9 cellular contexts compared by ENCODE assay signal in genomic region chr1:7549693-7550161, GRCh38.
DNase-seq lines count a peak whose midpoint lies in the region; TF ChIP-seq lines count a peak whose summit lies in the region.
"Had no signal": no experiment of that assay in that cellular context is flagged by ENCODE, and none has a peak within 500 bp of the region (broad histone marks: within the 10 kb centered on the region; RNA-seq: fewer than 3 reads in every experiment).

No MANE protein-coding gene starts in this region.

- peaks cover 9% of the 10 kb centered on the region for H3K4me1 Mint-ChIP-seq in activated naive CD4-positive, alpha-beta T cell treated with anti-CD3 and anti-CD28 coated beads, Interleukin-2, amount 50 U/mL, for 24 hours

- H3K4me1 ChIP-seq in ACC112 (ENCODE audit: control insufficient read depth, insufficient read depth, low read length, unreplicated experiment), result peaks cover 16% of the 10 kb centered on the region
- H3K4me1 ChIP-seq in HEK293 (ENCODE audit: control insufficient read depth, insufficient read depth, low read length), result peaks cover 4% of the 10 kb centered on the region; the same call in 1 of the 2 replicates

- H2AFZ ChIP-seq in ACC112 (ENCODE audit: low read length, unreplicated experiment), result peak overlapping the region; percentile 41

- H3K27ac ChIP-seq in ACC112 (ENCODE audit: low read depth, low read length), result peak overlapping the region; percentile 88
- peak overlapping the region; percentile 8; the same call in 1 of the 2 replicates for H3K27ac ChIP-seq in HEK293 (ENCODE audit: extremely low read depth, low read depth, low read length)

- H3K36me3 Mint-ChIP-seq in activated naive CD4-positive, alpha-beta T cell treated with anti-CD3 and anti-CD28 coated beads, Interleukin-2, amount 50 U/mL, for 24 hours, result no peaks in the 10 kb centered on the region

- no peaks in the 10 kb centered on the region for H3K79me2 ChIP-seq in ACC112 (ENCODE audit: control insufficient read depth, insufficient read depth, low read length, unreplicated experiment)

- H3K36me3 ChIP-seq in ACC112 (ENCODE audit: insufficient read depth, low read length), result no peaks in the 10 kb centered on the region
- no peaks in the 10 kb centered on the region for H3K36me3 ChIP-seq in HEK293 (ENCODE audit: control insufficient read depth in 2 of 2, insufficient read depth in 1 of 2, low read length in 2 of 2)

- H3K4me3 Mint-ChIP-seq in activated naive CD4-positive, alpha-beta T cell treated with anti-CD3 and anti-CD28 coated beads, Interleukin-2, amount 50 U/mL, for 24 hours, result no peak overlapping the region

- H3K9me3 ChIP-seq in HEK293 (ENCODE audit: control insufficient read depth, insufficient read depth, low read depth, low read length), result no peaks in the 10 kb centered on the region

- no peak for TF ChIP-seq CTCF in HEK293 (tag by site-specific recombination; IDR thresholded peaks at IDR 0.05)

- peak; percentile 82 for DNase-seq in myocyte (ENCODE audit: low read depth)
- DNase-seq in NCI-H2081 (lab: John Stamatoyannopoulos, UW), result no peak
- no peak for DNase-seq in NOMO-1 treated with DMSO at 0.1 percent for 48 hours (lab: John Stamatoyannopoulos, UW; ENCODE audit: unreplicated experiment)
- DNase-seq in NK-92 treated with Interleukin-12 subunit alpha and Interleukin-12 subunit beta, amount 100 ng/mL, for 24 hours (lab: John Stamatoyannopoulos, UW), result no peak
- DNase-seq in GM03348 (ENCODE audit: low spot score), result no peak
- DNase-seq: NCI-H446 treated with DMSO at 0.1 percent for 48 hours had no signal

- peak overlapping the region; percentile 69 for H3K27ac Mint-ChIP-seq in activated naive CD4-positive, alpha-beta T cell treated with anti-CD3 and anti-CD28 coated beads, Interleukin-2, amount 50 U/mL, for 24 hours

- H3K27me3 Mint-ChIP-seq in activated naive CD4-positive, alpha-beta T cell treated with anti-CD3 and anti-CD28 coated beads, Interleukin-2, amount 50 U/mL, for 24 hours, result no peaks in the 10 kb centered on the region

- POLR2A ChIA-PET in HEK293 (lab: Yijun Ruan, JAX), result interaction anchor here (0.6 to 0.9 kb wide), 5 partner anchors 17 to 155 kb away, joined by 3 to 8 read pairs (median 5); no protein-coding TSS in a partner anchor

- H3K9me3 Mint-ChIP-seq in activated naive CD4-positive, alpha-beta T cell treated with anti-CD3 and anti-CD28 coated beads, Interleukin-2, amount 50 U/mL, for 24 hours, result no peaks in the 10 kb centered on the region

- H3K4me3 ChIP-seq in ACC112 (ENCODE audit: low read depth, low read length) (peak overlapping the region; percentile 45), HEK293 (ENCODE audit: low read depth, low read length) (no peak overlapping the region)

- peaks cover 2% of the 10 kb centered on the region; the same call in 1 of the 2 replicates for H3K27me3 ChIP-seq in ACC112 (ENCODE audit: insufficient read depth, low read length)

- CTCF ChIA-PET in HEK293 (lab: Yijun Ruan, JAX), result interaction anchor here (0.6 to 0.7 kb wide), 2 partner anchors 535 to 799 kb away, joined by 3 read pairs; no protein-coding TSS in a partner anchor

TF ChIP-seq in HEK293, 187 proteins besides CTCF, POLR2A, EP300 and RAD21:
- TF ChIP-seq MZF1 (tag by site-specific recombination; IDR thresholded peaks at IDR 0.05; ENCODE audit: borderline replicate concordance) (no peak), ZNF184 (tag by site-specific recombination; IDR thresholded peaks at IDR 0.05) (no peak), EGR2 (tag by site-specific recombination; IDR thresholded peaks at IDR 0.05; ENCODE audit: low read depth) (peak; percentile 45; the same call in 1 of the 2 replicates), GLIS1 (tag by site-specific recombination; IDR thresholded peaks at IDR 0.05) (no peak), ZNF274 (IDR thresholded peaks at IDR 0.05; ENCODE audit: low read length) (no peak), ZNF274 (tag by site-specific recombination; IDR thresholded peaks at IDR 0.05; ENCODE audit: borderline replicate concordance) (no peak), ZBTB17 (tag by site-specific recombination; IDR thresholded peaks at IDR 0.05) (peak; percentile 36; the same call in 1 of the 2 replicates), PRDM1 (tag by site-specific recombination; IDR thresholded peaks at IDR 0.05) (peak; percentile 4; the same call in 1 of the 2 replicates), ZFHX2 (tag by site-specific recombination; conservative IDR thresholded peaks at IDR 0.05) (peak; percentile 45; the same call in 1 of the 2 replicates), WT1 (tag by site-specific recombination; IDR thresholded peaks at IDR 0.05) (0 out of 2 replicates have a peak, but pooled peaks have one; percentile 13)
TF ChIP-seq in HEK293: peak in this region for 5.
